Comparison of ENCODE assay signal across 8 cellular contexts in the genomic region with DNA sequence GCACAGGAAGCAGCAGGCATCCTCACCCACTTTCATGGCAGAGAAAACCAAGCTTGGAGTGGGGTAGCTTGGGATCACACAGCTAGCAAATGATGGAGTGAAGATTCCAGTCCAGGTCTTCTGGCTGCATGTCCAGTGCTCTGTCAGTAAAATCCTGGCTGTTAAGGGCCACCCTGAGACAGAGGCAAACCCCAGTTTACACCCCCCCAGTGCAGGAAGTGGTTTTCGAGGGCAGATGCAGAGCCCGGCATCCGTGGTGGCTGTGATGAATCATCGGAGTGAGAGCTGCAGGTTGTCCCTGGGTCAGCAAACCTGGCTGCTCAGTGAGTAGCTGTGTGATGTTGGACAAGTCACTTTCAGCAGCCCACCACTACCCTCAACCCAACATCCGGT.
DNase-seq lines count a peak whose midpoint lies in the region; ATAC-seq and TF ChIP-seq lines count a peak whose summit lies in the region.

No MANE protein-coding gene starts in this region.

- TF ChIP-seq POLR2A in Peyer's patch (IDR thresholded peaks at IDR 0.05) (no peak), gastroesophageal sphincter (IDR thresholded peaks at IDR 0.05) (no peak)

- peaks cover 0 to 9% of the 10 kb centered on the region in 2 donors for H3K36me3 Mint-ChIP-seq in activated T-cell treated with anti-CD3 and anti-CD28 coated beads, Interleukin-2, amount 50 U/mL, for 72 hours (ENCODE audit: insufficient read depth in 2 of 2)

- H3K4me3 ChIP-seq in Peyer's patch (no peak overlapping the region), gastroesophageal sphincter (no peak overlapping the region)

- H3K36me3 ChIP-seq in Peyer's patch (peaks cover 0 to 8% (median 0%) of the 10 kb centered on the region in 3 donors), gastroesophageal sphincter (peaks cover 0 to 7% of the 10 kb centered on the region in 2 donors)

- peak overlapping the region; percentile 62 for H3K27ac Mint-ChIP-seq in activated T-cell treated with anti-CD3 and anti-CD28 coated beads, Interleukin-2, amount 50 U/mL, for 72 hours

- H3K9me3 ChIP-seq in Peyer's patch (no peaks in the 10 kb centered on the region), gastroesophageal sphincter (no peaks in the 10 kb centered on the region)

- H3K27ac ChIP-seq in Peyer's patch = peak overlapping the region; percentile 70 to 80 (median 77)
- peak overlapping the region; percentile 59 to 84 (median 78) for H3K27ac ChIP-seq in gastroesophageal sphincter

- peak overlapping the region; percentile 66 to 87 for H3K4me3 Mint-ChIP-seq in activated T-cell treated with anti-CD3 and anti-CD28 coated beads, Interleukin-2, amount 50 U/mL, for 72 hours

- WGBS in gastroesophageal sphincter (ENCODE audit: low coverage in 1 of 2), 2 donors = 50% methylated on average over 1 of the region's 5 CpGs; no CpG with 5 or more reads in 1 of the 2 donors

- no peak for TF ChIP-seq CTCF in Peyer's patch (IDR thresholded peaks at IDR 0.05)
- no peak for TF ChIP-seq CTCF in gastroesophageal sphincter (IDR thresholded peaks at IDR 0.05)

- DNase-seq in NCI-H2107 treated with DMSO at 0.1 percent for 48 hours (lab: John Stamatoyannopoulos, UW; ENCODE audit: unreplicated experiment) (peak; percentile 50), NCI-H2107 (lab: John Stamatoyannopoulos, UW) (no peak), Peyer's patch (peak; percentile 63 to 94 (median 93)), pons (ENCODE audit: low spot score) (no peak)
- peak; percentile 92 to 93 for DNase-seq in activated T-cell treated with anti-CD3 and anti-CD28 coated beads, Interleukin-2, amount 50 U/mL, for 72 hours
- DNase-seq in stimulated activated CD4-positive, alpha-beta T cell treated with anti-CD3 and anti-CD28 coated beads, Interleukin-1b, Interleukin-23, amount 100 ng/mL, for 24 hours (ENCODE audit: low read depth in 4 of 4, low spot score in 1 of 4) = peak in 3 of 4 experiments; percentile 42 to 79 (median 62)

- H3K27me3 ChIP-seq in Peyer's patch (no peaks in the 10 kb centered on the region), gastroesophageal sphincter (no peaks in the 10 kb centered on the region)

- peaks cover 76% of the 10 kb centered on the region for H3K4me1 Mint-ChIP-seq in activated T-cell treated with anti-CD3 and anti-CD28 coated beads, Interleukin-2, amount 50 U/mL, for 72 hours (ENCODE audit: low read depth)

- H3K4me1 ChIP-seq in Peyer's patch (peaks cover 15 to 51% (median 38%) of the 10 kb centered on the region in 4 donors), gastroesophageal sphincter (peaks cover 0 to 76% (median 53%) of the 10 kb centered on the region in 3 donors)

- H3K27me3 Mint-ChIP-seq in activated T-cell treated with anti-CD3 and anti-CD28 coated beads, Interleukin-2, amount 50 U/mL, for 72 hours (ENCODE audit: low read depth) = no peaks in the 10 kb centered on the region

- TF ChIP-seq EP300 in gastroesophageal sphincter (IDR thresholded peaks at IDR 0.05) = no peak

- ATAC-seq in HG03064 (IDR thresholded peaks at IDR 0.05; ENCODE audit: low read depth, unreplicated experiment) = peak; percentile 53
- ATAC-seq in activated T-cell treated with anti-CD3 and anti-CD28 coated beads, Interleukin-2, amount 50 U/mL, for 72 hours (replicated peaks in 1 of 2) = peak; percentile 77
- ATAC-seq in gastroesophageal sphincter = peak; percentile 13

- no peaks in the 10 kb centered on the region for H3K9me3 Mint-ChIP-seq in activated T-cell treated with anti-CD3 and anti-CD28 coated beads, Interleukin-2, amount 50 U/mL, for 72 hours

Comparison
In these comparisons a context has a peak if more than half of its experiments do, and no peak if none do; other contexts are left out.
1. DNase-seq: peak in NCI-H2107 treated with DMSO at 0.1 percent for 48 hours (single experiment), Peyer's patch (3 of 3), activated T-cell treated with anti-CD3 and anti-CD28 coated beads, Interleukin-2, amount 50 U/mL, for 72 hours (2 of 2) and stimulated activated CD4-positive, alpha-beta T cell treated with anti-CD3 and anti-CD28 coated beads, Interleukin-1b, Interleukin-23, amount 100 ng/mL, for 24 hours (3 of 4); none in NCI-H2107 (single experiment) and pons (single experiment).
2. ATAC-seq: peak in every context shown above with its lines; median percentile 77 in activated T-cell treated with anti-CD3 and anti-CD28 coated beads, Interleukin-2, amount 50 U/mL, for 72 hours; 53 in HG03064; 13 in gastroesophageal sphincter.